ENCODE assay signal across 1 cellular context in the genomic region with DNA sequence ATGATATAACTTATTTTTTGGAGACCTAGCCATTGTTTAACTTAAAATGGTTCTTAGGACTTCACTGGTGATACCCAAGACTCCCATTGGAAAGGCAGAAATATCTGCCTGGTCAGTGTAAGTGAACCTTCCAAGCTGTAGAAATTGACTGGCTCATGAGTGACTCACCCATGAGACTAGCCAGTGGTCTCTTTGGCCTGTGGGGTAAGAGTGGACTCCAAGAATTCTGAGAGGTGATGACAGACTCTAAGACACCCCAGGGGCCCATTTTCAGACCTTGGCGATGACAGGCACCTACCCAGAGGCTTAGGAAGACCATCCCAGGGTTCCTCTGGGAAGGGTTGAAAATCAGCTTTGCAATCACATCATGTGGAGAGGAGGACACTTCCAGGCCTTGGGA.
TF ChIP-seq lines count a peak whose summit lies in the region.

No MANE protein-coding gene starts in this region.

TF ChIP-seq in K562, 482 proteins besides CTCF, POLR2A, EP300 and RAD21 (continued from another document):
- TF ChIP-seq, protein P1, sequence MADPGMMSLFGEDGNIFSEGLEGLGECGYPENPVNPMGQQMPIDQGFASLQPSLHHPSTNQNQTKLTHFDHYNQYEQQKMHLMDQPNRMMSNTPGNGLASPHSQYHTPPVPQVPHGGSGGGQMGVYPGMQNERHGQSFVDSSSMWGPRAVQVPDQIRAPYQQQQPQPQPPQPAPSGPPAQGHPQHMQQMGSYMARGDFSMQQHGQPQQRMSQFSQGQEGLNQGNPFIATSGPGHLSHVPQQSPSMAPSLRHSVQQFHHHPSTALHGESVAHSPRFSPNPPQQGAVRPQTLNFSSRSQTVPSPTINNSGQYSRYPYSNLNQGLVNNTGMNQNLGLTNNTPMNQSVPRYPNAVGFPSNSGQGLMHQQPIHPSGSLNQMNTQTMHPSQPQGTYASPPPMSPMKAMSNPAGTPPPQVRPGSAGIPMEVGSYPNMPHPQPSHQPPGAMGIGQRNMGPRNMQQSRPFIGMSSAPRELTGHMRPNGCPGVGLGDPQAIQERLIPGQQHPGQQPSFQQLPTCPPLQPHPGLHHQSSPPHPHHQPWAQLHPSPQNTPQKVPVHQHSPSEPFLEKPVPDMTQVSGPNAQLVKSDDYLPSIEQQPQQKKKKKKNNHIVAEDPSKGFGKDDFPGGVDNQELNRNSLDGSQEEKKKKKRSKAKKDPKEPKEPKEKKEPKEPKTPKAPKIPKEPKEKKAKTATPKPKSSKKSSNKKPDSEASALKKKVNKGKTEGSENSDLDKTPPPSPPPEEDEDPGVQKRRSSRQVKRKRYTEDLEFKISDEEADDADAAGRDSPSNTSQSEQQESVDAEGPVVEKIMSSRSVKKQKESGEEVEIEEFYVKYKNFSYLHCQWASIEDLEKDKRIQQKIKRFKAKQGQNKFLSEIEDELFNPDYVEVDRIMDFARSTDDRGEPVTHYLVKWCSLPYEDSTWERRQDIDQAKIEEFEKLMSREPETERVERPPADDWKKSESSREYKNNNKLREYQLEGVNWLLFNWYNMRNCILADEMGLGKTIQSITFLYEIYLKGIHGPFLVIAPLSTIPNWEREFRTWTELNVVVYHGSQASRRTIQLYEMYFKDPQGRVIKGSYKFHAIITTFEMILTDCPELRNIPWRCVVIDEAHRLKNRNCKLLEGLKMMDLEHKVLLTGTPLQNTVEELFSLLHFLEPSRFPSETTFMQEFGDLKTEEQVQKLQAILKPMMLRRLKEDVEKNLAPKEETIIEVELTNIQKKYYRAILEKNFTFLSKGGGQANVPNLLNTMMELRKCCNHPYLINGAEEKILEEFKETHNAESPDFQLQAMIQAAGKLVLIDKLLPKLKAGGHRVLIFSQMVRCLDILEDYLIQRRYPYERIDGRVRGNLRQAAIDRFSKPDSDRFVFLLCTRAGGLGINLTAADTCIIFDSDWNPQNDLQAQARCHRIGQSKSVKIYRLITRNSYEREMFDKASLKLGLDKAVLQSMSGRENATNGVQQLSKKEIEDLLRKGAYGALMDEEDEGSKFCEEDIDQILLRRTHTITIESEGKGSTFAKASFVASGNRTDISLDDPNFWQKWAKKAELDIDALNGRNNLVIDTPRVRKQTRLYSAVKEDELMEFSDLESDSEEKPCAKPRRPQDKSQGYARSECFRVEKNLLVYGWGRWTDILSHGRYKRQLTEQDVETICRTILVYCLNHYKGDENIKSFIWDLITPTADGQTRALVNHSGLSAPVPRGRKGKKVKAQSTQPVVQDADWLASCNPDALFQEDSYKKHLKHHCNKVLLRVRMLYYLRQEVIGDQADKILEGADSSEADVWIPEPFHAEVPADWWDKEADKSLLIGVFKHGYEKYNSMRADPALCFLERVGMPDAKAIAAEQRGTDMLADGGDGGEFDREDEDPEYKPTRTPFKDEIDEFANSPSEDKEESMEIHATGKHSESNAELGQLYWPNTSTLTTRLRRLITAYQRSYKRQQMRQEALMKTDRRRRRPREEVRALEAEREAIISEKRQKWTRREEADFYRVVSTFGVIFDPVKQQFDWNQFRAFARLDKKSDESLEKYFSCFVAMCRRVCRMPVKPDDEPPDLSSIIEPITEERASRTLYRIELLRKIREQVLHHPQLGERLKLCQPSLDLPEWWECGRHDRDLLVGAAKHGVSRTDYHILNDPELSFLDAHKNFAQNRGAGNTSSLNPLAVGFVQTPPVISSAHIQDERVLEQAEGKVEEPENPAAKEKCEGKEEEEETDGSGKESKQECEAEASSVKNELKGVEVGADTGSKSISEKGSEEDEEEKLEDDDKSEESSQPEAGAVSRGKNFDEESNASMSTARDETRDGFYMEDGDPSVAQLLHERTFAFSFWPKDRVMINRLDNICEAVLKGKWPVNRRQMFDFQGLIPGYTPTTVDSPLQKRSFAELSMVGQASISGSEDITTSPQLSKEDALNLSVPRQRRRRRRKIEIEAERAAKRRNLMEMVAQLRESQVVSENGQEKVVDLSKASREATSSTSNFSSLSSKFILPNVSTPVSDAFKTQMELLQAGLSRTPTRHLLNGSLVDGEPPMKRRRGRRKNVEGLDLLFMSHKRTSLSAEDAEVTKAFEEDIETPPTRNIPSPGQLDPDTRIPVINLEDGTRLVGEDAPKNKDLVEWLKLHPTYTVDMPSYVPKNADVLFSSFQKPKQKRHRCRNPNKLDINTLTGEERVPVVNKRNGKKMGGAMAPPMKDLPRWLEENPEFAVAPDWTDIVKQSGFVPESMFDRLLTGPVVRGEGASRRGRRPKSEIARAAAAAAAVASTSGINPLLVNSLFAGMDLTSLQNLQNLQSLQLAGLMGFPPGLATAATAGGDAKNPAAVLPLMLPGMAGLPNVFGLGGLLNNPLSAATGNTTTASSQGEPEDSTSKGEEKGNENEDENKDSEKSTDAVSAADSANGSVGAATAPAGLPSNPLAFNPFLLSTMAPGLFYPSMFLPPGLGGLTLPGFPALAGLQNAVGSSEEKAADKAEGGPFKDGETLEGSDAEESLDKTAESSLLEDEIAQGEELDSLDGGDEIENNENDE (IDR thresholded peaks at IDR 0.05; ENCODE audit: low read depth, low read length): no peak
- TF ChIP-seq PHF21A (IDR thresholded peaks at IDR 0.05; ENCODE audit: borderline replicate concordance, low read depth) (no peak), NCOA2 (IDR thresholded peaks at IDR 0.05; ENCODE audit: partially characterized antibody in 2 of 2) (no peak), ZKSCAN8 (CRISPR knock-in tag; IDR thresholded peaks at IDR 0.05) (no peak)
